ENCODE assay signal across 8 cellular contexts in the genomic region with DNA sequence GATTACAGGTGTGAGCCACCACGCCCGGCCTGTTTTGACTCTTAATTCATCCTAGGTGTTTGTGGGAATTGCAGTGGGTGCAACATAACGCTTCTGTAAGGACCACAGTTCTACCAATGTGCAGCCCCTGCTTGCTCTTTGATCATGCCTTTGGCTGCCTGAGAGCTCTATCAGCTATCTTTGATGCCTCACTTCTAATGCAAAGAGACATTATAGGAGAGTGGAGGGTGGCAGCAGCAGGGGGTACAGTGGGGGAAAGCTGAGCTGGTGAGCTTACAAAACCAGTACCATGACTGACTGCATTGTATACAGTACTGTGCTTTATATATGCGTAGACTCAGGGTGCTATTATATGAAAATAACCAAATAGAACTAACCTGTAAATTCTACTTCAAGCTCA. TPM values are rescaled to one million over a fixed set of nuclear protein-coding genes. Genes with fewer than 3 reads are reported as not detected.
"Had no signal": no experiment of that assay in that cellular context is flagged by ENCODE, and none has a peak within 500 bp of the region (broad histone marks: within the 10 kb centered on the region; RNA-seq: fewer than 3 reads in every experiment).

No MANE protein-coding gene starts in this region.

RNA-seq across cellular contexts. Expression of a gene that starts 26.7 kb away (rescaled TPM):
- total RNA-seq: activated CD4-positive, alpha-beta memory T cell treated with anti-CD3 and anti-CD28 coated beads, Interleukin-2, amount 10 ng/mL, durations not matched to agents 7 days and 5 days; activated CD4-positive, alpha-beta T cell treated with anti-CD3 and anti-CD28 coated beads, Interleukin-2, amount 10 ng/mL, durations not matched to agents 7 days and 5 days; activated CD8-positive, alpha-beta memory T cell treated with anti-CD3 and anti-CD28 coated beads, Interleukin-2, amount 10 ng/mL, durations not matched to agents 7 days and 5 days; activated CD8-positive, alpha-beta T cell treated with anti-CD3 and anti-CD28 coated beads, Interleukin-2, amount 10 ng/mL, durations not matched to agents 7 days and 5 days; activated naive CD8-positive, alpha-beta T cell treated with anti-CD3 and anti-CD28 coated beads, Interleukin-2, amount 10 ng/mL, durations not matched to agents 7 days and 5 days; activated T-helper 2 cell treated with anti-CD3 and anti-CD28 coated beads, Interferon-gamma antibody, Interleukin-2, Interleukin-4, amounts not matched to agents 10 μg/mL and 5 μg/mL and 100 μg/mL, durations not matched to agents 14 hours and 24 hours and 36 hours; ascending aorta; body of pancreas had no signal
